Comparison of ENCODE assay signal across 1 cellular context in genomic region chr7:2522780-2523433, GRCh38.
A peak's percentile ranks its signal among the peaks of the same experiment; 100 is the strongest.
TF ChIP-seq lines count a peak whose summit lies in the region.

No MANE protein-coding gene starts in this region.

TF ChIP-seq in K562, 482 proteins besides CTCF, POLR2A, EP300 and RAD21:
- TF ChIP-seq FOXJ2 (tag; IDR thresholded peaks at IDR 0.05) (no peak), EGR1 (conservative IDR thresholded peaks at IDR 0.05) (0 out of 2 replicates have a peak, but pooled peaks have one; percentile 36), MLX (CRISPR knock-in tag; conservative IDR thresholded peaks at IDR 0.05) (no peak), KDM1A (IDR thresholded peaks at IDR 0.05) (peak; percentile 69 to 72), CBX2 (IDR thresholded peaks at IDR 0.05; ENCODE audit: insufficient read depth, low read length, poor library complexity, severe bottlenecking) (no peak), ZBTB1 (CRISPR knock-in tag; IDR thresholded peaks at IDR 0.05; ENCODE audit: borderline replicate concordance, low read depth) (no peak), ZNF695 (CRISPR knock-in tag; IDR thresholded peaks at IDR 0.05) (no peak), TSC22D4 (tag; IDR thresholded peaks at IDR 0.05) (no peak), PML (IDR thresholded peaks at IDR 0.05; ENCODE audit: low read length) (no peak), MBD1 (CRISPR knock-in tag; IDR thresholded peaks at IDR 0.05) (no peak), SMAD1 (IDR thresholded peaks at IDR 0.05; ENCODE audit: low read depth, low read length, partially characterized antibody) (no peak), HCFC1 (IDR thresholded peaks at IDR 0.05; ENCODE audit: low read depth, low read length) (no peak), RBM25 (IDR thresholded peaks at IDR 0.05; ENCODE audit: low read depth, low read length, severe bottlenecking) (peak; percentile 42), MED1 (CRISPR knock-in tag; IDR thresholded peaks at IDR 0.05; ENCODE audit: borderline replicate concordance) (no peak), ZNF133 (CRISPR knock-in tag; IDR thresholded peaks at IDR 0.05) (no peak), BRF1 (IDR thresholded peaks at IDR 0.05; ENCODE audit: borderline replicate concordance, extremely low read depth, insufficient read length) (no peak), PCBP2 (IDR thresholded peaks at IDR 0.05; ENCODE audit: low read depth, low read length, poor library complexity, severe bottlenecking) (no peak), ZNF589 (CRISPR knock-in tag; IDR thresholded peaks at IDR 0.05; ENCODE audit: low read depth) (no peak), ZNF224 (CRISPR knock-in tag; IDR thresholded peaks at IDR 0.05) (no peak), BCOR (IDR thresholded peaks at IDR 0.05) (0 out of 2 replicates have a peak, but pooled peaks have one; percentile 36), ZBTB7A (IDR thresholded peaks at IDR 0.05; ENCODE audit: borderline replicate concordance, control insufficient read depth, low read depth, low read length) (0 out of 2 replicates have a peak, but pooled peaks have one; percentile 23), PATZ1 (CRISPR knock-in tag; IDR thresholded peaks at IDR 0.05; ENCODE audit: borderline replicate concordance) (no peak), TCF7 (IDR thresholded peaks at IDR 0.05; ENCODE audit: borderline replicate concordance) (no peak), TEAD1 (CRISPR knock-in tag; IDR thresholded peaks at IDR 0.05) (peak in 1 of 2 experiments; percentile 67; a peak in 1 of 4 replicates), GABPB1 (CRISPR knock-in tag; IDR thresholded peaks at IDR 0.05) (no peak), CHD2 (IDR thresholded peaks at IDR 0.05; ENCODE audit: low read depth, low read length) (peak; percentile 65; the same call in 1 of the 2 replicates), NFATC3 (IDR thresholded peaks at IDR 0.05) (no peak), NONO (IDR thresholded peaks at IDR 0.05; ENCODE audit: low read depth in 2 of 2, low read length in 1 of 2) (no peak), CBFA2T3 (IDR thresholded peaks at IDR 0.05) (0 out of 2 replicates have a peak, but pooled peaks have one; percentile 20), PHF21A (IDR thresholded peaks at IDR 0.05; ENCODE audit: borderline replicate concordance, low read depth) (0 out of 2 replicates have a peak, but pooled peaks have one; percentile 14), ZBTB33 (CRISPR knock-in tag; IDR thresholded peaks at IDR 0.05) (peak; percentile 80; the same call in 1 of the 2 replicates), ZNF740 (CRISPR knock-in tag; IDR thresholded peaks at IDR 0.05) (no peak), ZNF740 (tag; IDR thresholded peaks at IDR 0.05) (no peak), DIDO1 (tag; IDR thresholded peaks at IDR 0.05; ENCODE audit: low read depth) (no peak), HDAC8 (tag; IDR thresholded peaks at IDR 0.05) (no peak), MITF (IDR thresholded peaks at IDR 0.05) (no peak)
